In the genomic region with DNA sequence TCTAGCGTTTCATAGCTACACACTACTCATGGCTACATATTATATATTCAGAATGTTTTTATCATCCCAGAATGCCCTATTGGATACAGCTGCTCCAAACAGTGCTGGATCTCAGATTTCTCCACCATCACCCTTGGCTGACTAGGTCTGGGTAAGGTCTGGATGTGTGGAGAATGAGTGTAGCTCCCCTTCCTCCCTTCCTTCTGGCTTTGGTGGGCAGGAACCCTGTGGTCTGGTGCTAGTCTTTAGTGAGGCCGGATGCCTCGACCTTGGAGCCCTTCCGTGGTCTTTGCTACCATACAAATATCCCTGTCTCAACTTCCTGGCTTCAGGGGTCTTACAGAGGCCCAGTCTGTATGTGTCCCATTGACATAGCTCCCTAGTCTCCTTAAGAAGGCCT, we compare ENCODE assay signal across 19 cellular contexts. TPM values are rescaled to one million over a fixed set of nuclear protein-coding genes. Genes with fewer than 3 reads are reported as not detected.
"Had no signal": no experiment of that assay in that cellular context is flagged by ENCODE, and none has a peak within 500 bp of the region (broad histone marks: within the 10 kb centered on the region; RNA-seq: fewer than 3 reads in every experiment).

No MANE protein-coding gene starts in this region.

- H3K4me3 ChIP-seq: adrenal gland, colonic mucosa, prostate gland, right lobe of liver, thyroid gland had no signal

- H3K27me3 ChIP-seq: adrenal gland, colonic mucosa, right lobe of liver, thyroid gland had no signal

- DNase-seq: activated B cell treated with CpG ODN at 0.5 μM for 24 hours; activated CD4-positive, alpha-beta T cell treated with anti-CD3 and anti-CD28 coated beads, Interleukin-2, amount 10 ng/mL, durations not matched to agents 24 days and 14 days; activated CD8-positive, alpha-beta memory T cell treated with anti-CD3 and anti-CD28 coated beads, Interleukin-2, amount 50 U/mL, for 4 hours; activated CD8-positive, alpha-beta T cell treated with anti-CD3 and anti-CD28 coated beads, Interleukin-2, amount 10 ng/mL, durations not matched to agents 7 days and 5 days; activated effector memory CD4-positive, alpha-beta T cell treated with anti-CD3 and anti-CD28 coated beads, Interleukin-2, amount 50 U/mL, for 16 hours; activated T-cell treated with anti-CD3 and anti-CD28 coated beads, Interleukin-2, amount 50 U/mL, for 48 hours; adrenal gland; caudate nucleus; colonic mucosa; effector CD4-positive, alpha-beta T cell; head of caudate nucleus; left colon; nucleus accumbens; right lobe of liver; stimulated activated CD4-positive, alpha-beta T cell treated with anti-CD3 and anti-CD28 coated beads, Interleukin-1b, Interleukin-23, amount 100 ng/mL, for 48 hours; thyroid gland had no signal

- H3K36me3 ChIP-seq: adrenal gland, colonic mucosa, prostate gland, right lobe of liver, thyroid gland had no signal

- H3K4me1 ChIP-seq: adrenal gland, colonic mucosa, prostate gland, right lobe of liver, thyroid gland had no signal

- H3K27ac ChIP-seq: colonic mucosa, prostate gland, right lobe of liver, thyroid gland had no signal

- ATAC-seq: activated CD8-positive, alpha-beta T cell treated with anti-CD3 and anti-CD28 coated beads, Interleukin-2, amount 10 ng/mL, durations not matched to agents 7 days and 5 days; left colon had no signal

- H3K9me3 ChIP-seq: adrenal gland, colonic mucosa, prostate gland, right lobe of liver, thyroid gland had no signal

- FAIRE-seq: frontal cortex had no signal

RNA-seq across cellular contexts. Expression of a gene that starts 52.1 kb away (rescaled TPM):
- total RNA-seq: activated B cell treated with CpG ODN at 0.5 μM for 24 hours; activated CD4-positive, alpha-beta T cell treated with anti-CD3 and anti-CD28 coated beads, Interleukin-2, amount 10 ng/mL, durations not matched to agents 24 days and 14 days; activated CD8-positive, alpha-beta T cell treated with anti-CD3 and anti-CD28 coated beads, Interleukin-2, amount 10 ng/mL, durations not matched to agents 7 days and 5 days; fibroblast of lung had no signal
